In the genomic region with DNA sequence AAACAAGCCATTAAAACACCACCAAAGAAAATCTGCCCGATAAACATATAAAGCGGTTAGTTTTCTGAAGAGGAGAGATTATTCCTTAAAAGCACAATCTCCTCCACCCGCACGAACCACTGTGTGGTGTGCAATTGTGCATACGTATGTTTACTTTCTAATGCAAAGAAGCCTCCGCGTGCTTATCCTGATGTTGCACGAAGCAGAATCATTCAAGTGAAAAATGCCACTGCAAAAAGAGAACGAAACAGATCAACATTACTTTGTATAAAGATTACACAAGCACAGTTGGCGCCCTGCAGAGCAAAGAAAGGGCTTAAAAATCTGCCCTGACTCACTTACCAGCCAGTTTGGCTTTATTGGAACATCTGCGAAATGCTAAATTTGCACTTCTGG, we compare ENCODE assay signal across 11 cellular contexts.
DNase-seq lines count a peak whose midpoint lies in the region; ATAC-seq and TF ChIP-seq lines count a peak whose summit lies in the region.
"Had no signal": no experiment of that assay in that cellular context is flagged by ENCODE, and none has a peak within 500 bp of the region (broad histone marks: within the 10 kb centered on the region; RNA-seq: fewer than 3 reads in every experiment).

No MANE protein-coding gene starts in this region.

- H3K4me3 ChIP-seq in fibroblast of the aortic adventitia (ENCODE audit: low read depth, low read length): no peak overlapping the region
- H3K4me3 ChIP-seq in skeletal muscle satellite cell (ENCODE audit: low read length): peak overlapping the region; percentile 0

- H3K4me2 ChIP-seq in skeletal muscle satellite cell (ENCODE audit: low read length): peak overlapping the region; percentile 14

- H3K9ac ChIP-seq in skeletal muscle satellite cell (ENCODE audit: low read depth, low read length): no peak overlapping the region

- peak; percentile 30 for DNase-seq in HCEC 1CT
- DNase-seq in NCI-H69 (lab: John Stamatoyannopoulos, UW): peak; percentile 83
- peak; percentile 24 for DNase-seq in fibroblast of the aortic adventitia (ENCODE audit: low read depth)
- no peak for DNase-seq in ecto neural progenitor cell (ENCODE audit: low spot score)
- no peak for DNase-seq in T-helper 17 cell
- DNase-seq: activated naive CD4-positive, alpha-beta T cell treated with anti-CD3 and anti-CD28 coated beads, Interleukin-2, amount 10 ng/mL, durations not matched to agents 7 days and 5 days; effector CD4-positive, alpha-beta T cell; OCI-M1 had no signal

- H3K36me3 Mint-ChIP-seq in T-helper 17 cell (ENCODE audit: low read depth): no peaks in the 10 kb centered on the region
- H3K36me3 Mint-ChIP-seq: activated naive CD4-positive, alpha-beta T cell treated with anti-CD3 and anti-CD28 coated beads, Interleukin-2, amount 10 ng/mL, durations not matched to agents 7 days and 5 days had no signal

- H3K4me1 ChIP-seq in skeletal muscle satellite cell (ENCODE audit: control insufficient read depth, insufficient read depth, low read length): peaks cover 4% of the 10 kb centered on the region

- H3K27me3 ChIP-seq in skeletal muscle satellite cell (ENCODE audit: control insufficient read depth, insufficient read depth, low read length): no peaks in the 10 kb centered on the region

- no peaks in the 10 kb centered on the region for H3K36me3 ChIP-seq in skeletal muscle satellite cell (ENCODE audit: insufficient read depth, low read length)

- peaks cover 43% of the 10 kb centered on the region for H3K27me3 Mint-ChIP-seq in T-helper 17 cell

- ATAC-seq in T-helper 17 cell (no peak), GM19351 (IDR thresholded peaks at IDR 0.05; ENCODE audit: unreplicated experiment) (no peak)
- ATAC-seq: activated CD4-positive, CD25-positive, alpha-beta regulatory T cell treated with anti-CD3 and anti-CD28 coated beads, Interleukin-2, amount 50 U/mL, for 24 hours had no signal

- H3K4me3 Mint-ChIP-seq in T-helper 17 cell: no peak overlapping the region
- H3K4me3 Mint-ChIP-seq: activated naive CD4-positive, alpha-beta T cell treated with anti-CD3 and anti-CD28 coated beads, Interleukin-2, amount 10 ng/mL, durations not matched to agents 7 days and 5 days had no signal

- TF ChIP-seq CTCF in fibroblast of the aortic adventitia (IDR thresholded peaks at IDR 0.05; ENCODE audit: insufficient read depth, low read length): no peak

- peaks cover 2% of the 10 kb centered on the region for H3K4me1 Mint-ChIP-seq in T-helper 17 cell

- no peaks in the 10 kb centered on the region for H3K9me3 ChIP-seq in skeletal muscle satellite cell (replicated peaks; ENCODE audit: low read length)
- H3K9me3 ChIP-seq in T-helper 17 cell (ENCODE audit: control insufficient read depth, low read length, poor library complexity, severe bottlenecking): no peaks in the 10 kb centered on the region

- H3K27ac Mint-ChIP-seq in T-helper 17 cell: no peak overlapping the region
- H3K27ac Mint-ChIP-seq: activated naive CD4-positive, alpha-beta T cell treated with anti-CD3 and anti-CD28 coated beads, Interleukin-2, amount 10 ng/mL, durations not matched to agents 7 days and 5 days had no signal

Comparison
In these comparisons a context has a peak if more than half of its experiments do, and no peak if none do; other contexts are left out.
1. DNase-seq: peak in HCEC 1CT (single experiment), NCI-H69 (single experiment) and fibroblast of the aortic adventitia (single experiment); none in ecto neural progenitor cell (single experiment) and T-helper 17 cell (0 of 3).